In the genomic region with DNA sequence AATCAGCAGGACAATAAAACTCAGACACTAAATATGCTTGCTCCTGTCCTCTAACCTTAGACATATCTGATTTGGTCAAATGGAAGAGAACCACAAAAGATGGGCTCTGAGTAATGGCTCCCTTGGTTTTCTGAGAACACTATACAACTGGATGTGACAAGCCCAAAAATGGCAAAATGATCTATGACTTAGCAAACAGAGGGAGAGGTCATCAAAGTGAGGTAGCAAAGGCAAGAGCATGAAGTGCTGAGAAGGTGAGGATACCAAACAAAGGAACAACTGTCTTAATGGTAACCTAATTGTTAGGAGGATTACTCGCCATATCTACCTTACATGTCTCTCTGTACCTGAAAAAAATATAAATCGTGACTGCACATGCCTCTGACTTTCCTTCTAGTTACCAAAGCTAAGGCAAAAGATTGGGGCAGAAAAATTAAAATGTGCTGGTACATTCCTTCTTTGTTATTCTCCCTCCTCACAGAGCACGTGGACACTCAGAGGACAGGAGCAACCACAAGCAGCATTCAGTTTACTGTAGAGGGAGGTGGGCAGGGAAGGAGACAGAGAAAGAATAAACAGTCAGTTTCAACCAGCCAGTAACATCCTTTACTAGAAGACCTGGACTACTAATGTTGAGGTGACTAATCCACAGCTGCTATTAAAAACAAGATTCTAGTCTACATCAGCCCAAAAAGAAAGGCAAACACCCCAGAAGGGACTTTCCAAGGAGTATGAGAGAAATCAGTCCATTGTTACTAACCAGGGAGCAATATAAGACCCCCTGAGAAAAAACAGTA, we compare ENCODE assay signal across 13 cellular contexts.
DNase-seq lines count a peak whose midpoint lies in the region; ATAC-seq and TF ChIP-seq lines count a peak whose summit lies in the region.
"Had no signal": no experiment of that assay in that cellular context is flagged by ENCODE, and none has a peak within 500 bp of the region (broad histone marks: within the 10 kb centered on the region; RNA-seq: fewer than 3 reads in every experiment).

No MANE protein-coding gene starts in this region.

- no peaks in the 10 kb centered on the region for H3K27me3 ChIP-seq in cardiac muscle cell
- H3K27me3 ChIP-seq: esophagus squamous epithelium had no signal

- H3K4me1 Mint-ChIP-seq in stimulated activated naive CD8-positive, alpha-beta T cell treated with anti-CD3 and anti-CD28 coated beads, Interleukin-15, amount 100 ng/mL, for 72 hours = peaks cover 22% of the 10 kb centered on the region
- H3K4me1 Mint-ChIP-seq: activated B cell treated with CpG ODN at 0.5 μM for 24 hours had no signal

- no peaks in the 10 kb centered on the region for H3K36me3 ChIP-seq in cardiac muscle cell

- ATAC-seq in Right ventricle myocardium inferior = no peak
- peak; percentile 55 for ATAC-seq in HG03575 (IDR thresholded peaks at IDR 0.05; ENCODE audit: extremely low read depth, insufficient number of reproducible peaks, low FRiP score, unreplicated experiment)
- ATAC-seq in stimulated activated naive CD8-positive, alpha-beta T cell treated with anti-CD3 and anti-CD28 coated beads, Interleukin-15, amount 100 ng/mL, for 72 hours = peak; percentile 92

- intact Hi-C loops in Right ventricle myocardium inferior (cut with DNase I) = no loop called here

- peak overlapping the region in 1 of 2 donors; percentile 34 for H3K27ac Mint-ChIP-seq in stimulated activated naive CD8-positive, alpha-beta T cell treated with anti-CD3 and anti-CD28 coated beads, Interleukin-15, amount 100 ng/mL, for 72 hours
- H3K27ac Mint-ChIP-seq: activated B cell treated with CpG ODN at 0.5 μM for 24 hours, type B pancreatic cell had no signal

- H3K27me3 Mint-ChIP-seq in stimulated activated naive CD8-positive, alpha-beta T cell treated with anti-CD3 and anti-CD28 coated beads, Interleukin-15, amount 100 ng/mL, for 72 hours = no peaks in the 10 kb centered on the region
- H3K27me3 Mint-ChIP-seq: activated B cell treated with CpG ODN at 0.5 μM for 24 hours, type B pancreatic cell had no signal

- H3K9me3 ChIP-seq in cardiac muscle cell (ENCODE audit: low read depth) = no peaks in the 10 kb centered on the region
- H3K9me3 ChIP-seq: esophagus squamous epithelium had no signal

- DNase-seq in cardiac muscle cell (ENCODE audit: low read depth in 1 of 2, low spot score in 1 of 2) = no peak
- no peak for DNase-seq in Right ventricle myocardium inferior (ENCODE audit: missing footprints)
- DNase-seq in dermis blood vessel endothelial cell = peak; percentile 47
- no peak for DNase-seq in stimulated activated naive CD8-positive, alpha-beta T cell treated with anti-CD3 and anti-CD28 coated beads, Interleukin-15, amount 100 ng/mL, for 72 hours
- DNase-seq in DMS 273 treated with DMSO at 0.1 percent for 48 hours (lab: John Stamatoyannopoulos, UW) = no peak
- DNase-seq in nucleus accumbens (lab: John Stamatoyannopoulos, UW) = no peak
- no peak for DNase-seq in medulla oblongata (ENCODE audit: extremely low spot score)
- DNase-seq: activated B cell treated with CpG ODN at 0.5 μM for 24 hours, esophagus squamous epithelium, left colon had no signal

- no peaks in the 10 kb centered on the region for H3K9me3 Mint-ChIP-seq in stimulated activated naive CD8-positive, alpha-beta T cell treated with anti-CD3 and anti-CD28 coated beads, Interleukin-15, amount 100 ng/mL, for 72 hours
- H3K9me3 Mint-ChIP-seq: activated B cell treated with CpG ODN at 0.5 μM for 24 hours, type B pancreatic cell had no signal

- H3K27ac ChIP-seq in cardiac muscle cell = peak overlapping the region; percentile 74
- H3K27ac ChIP-seq: esophagus squamous epithelium, parathyroid adenoma had no signal

- peaks cover 21% of the 10 kb centered on the region for H3K4me1 ChIP-seq in cardiac muscle cell (ENCODE audit: low read depth)
- H3K4me1 ChIP-seq: esophagus squamous epithelium had no signal

- H3K4me3 ChIP-seq in cardiac muscle cell = no peak overlapping the region
- H3K4me3 ChIP-seq: esophagus squamous epithelium had no signal

- no peak overlapping the region for H3K4me3 Mint-ChIP-seq in stimulated activated naive CD8-positive, alpha-beta T cell treated with anti-CD3 and anti-CD28 coated beads, Interleukin-15, amount 100 ng/mL, for 72 hours
- H3K4me3 Mint-ChIP-seq: activated B cell treated with CpG ODN at 0.5 μM for 24 hours, type B pancreatic cell had no signal

- no peak for TF ChIP-seq CTCF in cardiac muscle cell (IDR thresholded peaks at IDR 0.05; ENCODE audit: low read depth, low read length)
